Comparison of ENCODE assay signal across 24 cellular contexts in the genomic region with DNA sequence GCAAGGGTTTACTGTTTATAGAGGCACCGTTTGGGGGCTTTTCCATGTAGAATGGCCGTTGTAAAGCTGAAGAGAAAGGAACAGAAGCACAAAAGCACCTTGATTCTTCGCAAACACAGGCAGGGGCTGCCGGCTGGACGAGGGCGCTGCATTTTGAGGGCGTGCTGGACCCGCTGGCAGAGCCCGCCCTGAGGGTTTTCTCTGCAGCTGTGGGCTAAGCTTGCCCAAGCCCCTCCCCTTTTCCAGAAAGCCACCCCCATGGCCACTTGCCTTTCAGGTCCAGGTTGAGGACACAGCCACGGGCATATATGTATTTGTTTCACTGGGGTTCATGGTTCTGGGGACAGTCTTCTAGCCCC. TPM values are rescaled to one million over a fixed set of nuclear protein-coding genes. Genes with fewer than 3 reads are reported as not detected.
DNase-seq lines count a peak whose midpoint lies in the region; ATAC-seq and TF ChIP-seq lines count a peak whose summit lies in the region.
"Had no signal": no experiment of that assay in that cellular context is flagged by ENCODE, and none has a peak within 500 bp of the region (broad histone marks: within the 10 kb centered on the region; RNA-seq: fewer than 3 reads in every experiment).

No MANE protein-coding gene starts in this region.

- 71 to 77% methylated on average over 7 to 10 of the region's 10 CpGs for WGBS in thyroid gland, 2 donors

- H3K4me1 ChIP-seq in thyroid gland: peaks cover 0 to 16% of the 10 kb centered on the region in 2 donors

- TF ChIP-seq CTCF in thyroid gland (IDR thresholded peaks at IDR 0.05): no peak

- ATAC-seq in GM21360 (IDR thresholded peaks at IDR 0.05; ENCODE audit: unreplicated experiment) (no peak), GM21825 (IDR thresholded peaks at IDR 0.05; ENCODE audit: unreplicated experiment) (no peak), HG03442 (IDR thresholded peaks at IDR 0.05; ENCODE audit: unreplicated experiment) (no peak)
- ATAC-seq: PC-3; stimulated activated naive CD8-positive, alpha-beta T cell treated with anti-CD3 and anti-CD28 coated beads, Interleukin-15, amount 100 ng/mL, for 72 hours; WTC11 had no signal

- intact Hi-C loops in thyroid gland (cut with DNase I): no loop called here

- H3K27ac ChIP-seq in thyroid gland: peak overlapping the region; percentile 5 to 74 (median 55)
- H3K27ac ChIP-seq: cardiac muscle cell had no signal

- no peaks in the 10 kb centered on the region for H3K27me3 ChIP-seq in thyroid gland
- H3K27me3 ChIP-seq: cardiac muscle cell, MG63 had no signal

- TF ChIP-seq POLR2A in thyroid gland (IDR thresholded peaks at IDR 0.05): no peak

- DNase-seq in NCI-H748 (lab: John Stamatoyannopoulos, UW; ENCODE audit: unreplicated experiment) (peak; percentile 55), NCI-H748 treated with DMSO at 0.1 percent for 48 hours (lab: John Stamatoyannopoulos, UW) (no peak), SHP77 treated with DMSO at 0.1 percent for 48 hours (lab: John Stamatoyannopoulos, UW) (peak; percentile 33), left kidney (ENCODE audit: low read depth, low spot score) (peak; percentile 40), thyroid gland (no peak)
- DNase-seq: activated CD4-positive, alpha-beta T cell treated with anti-CD3 and anti-CD28 coated beads, Interleukin-2, amount 50 U/mL, for 48 hours; activated T-cell treated with anti-CD3 and anti-CD28 coated beads for 4 hours; DMS 273 treated with DMSO at 0.1 percent for 48 hours; erythroblast; IMR-90; MG63; NCI-H2029 treated with DMSO at 0.1 percent for 48 hours; NCI-H774; occipital lobe; PC-3; stimulated activated CD4-positive, alpha-beta T cell treated with anti-CD3 and anti-CD28 coated beads, Interleukin-4, amount 100 ng/mL, for 1 hour; stimulated activated naive CD8-positive, alpha-beta T cell treated with anti-CD3 and anti-CD28 coated beads, Interleukin-15, amount 100 ng/mL, for 72 hours had no signal

- no peak overlapping the region for H3K4me3 ChIP-seq in thyroid gland (replicated peaks in 1 of 3)
- H3K4me3 ChIP-seq: cardiac muscle cell, MG63 had no signal

- no peaks in the 10 kb centered on the region for H3K9me3 ChIP-seq in thyroid gland
- H3K9me3 ChIP-seq: MG63 had no signal

- no peaks in the 10 kb centered on the region for H3K36me3 ChIP-seq in thyroid gland
- H3K36me3 ChIP-seq: cardiac muscle cell, MG63 had no signal

RNA-seq across cellular contexts. Expression of a gene that starts 12.9 kb away (rescaled TPM):
- 1,000 to 10,000 TPM in 2 of 4 donors, 100 to 1,000 TPM in 2; 246 to 4,817 (median 914) TPM for total RNA-seq in thyroid gland
- total RNA-seq: cardiac muscle cell, IMR-90, occipital lobe had no signal

RNA-seq across cellular contexts. Expression of a gene that starts 48.5 kb away (rescaled TPM):
- 10 to 100 TPM in 1 of 4 donors, 1 to 10 TPM in 1, not detected in 2; 2.5 to 14.3 TPM for total RNA-seq in thyroid gland
- total RNA-seq: cardiac muscle cell, IMR-90, occipital lobe, SK-MEL-5, urinary bladder had no signal

Comparison
In these comparisons a context has a peak if more than half of its experiments do, and no peak if none do; other contexts are left out.
1. DNase-seq: peak in NCI-H748 (single experiment), SHP77 treated with DMSO at 0.1 percent for 48 hours (single experiment) and left kidney (single experiment); none in NCI-H748 treated with DMSO at 0.1 percent for 48 hours (single experiment) and thyroid gland (0 of 2).